ENCODE assay signal across 9 cellular contexts in genomic region chr9:131578778-131579504, GRCh38. TPM values are rescaled to one million over a fixed set of nuclear protein-coding genes. Genes with fewer than 3 reads are reported as not detected.
DNase-seq lines count a peak whose midpoint lies in the region; ATAC-seq lines count a peak whose summit lies in the region.
"Had no signal": no experiment of that assay in that cellular context is flagged by ENCODE, and none has a peak within 500 bp of the region (broad histone marks: within the 10 kb centered on the region; RNA-seq: fewer than 3 reads in every experiment).

No MANE protein-coding gene starts in this region.

- H2BK12ac ChIP-seq in neuronal stem cell (ENCODE audit: low read length): no peak overlapping the region

- H3K14ac ChIP-seq in neuronal stem cell (ENCODE audit: low read length): no peak overlapping the region

- H3K4me3 Mint-ChIP-seq in activated T-cell treated with anti-CD3 and anti-CD28 coated beads, Interleukin-2, amount 50 U/mL, for 72 hours: peak overlapping the region; percentile 60 to 61

- no peak overlapping the region for H2AK5ac ChIP-seq in neuronal stem cell (ENCODE audit: low read depth, low read length)

- H3K4me3 ChIP-seq in neuronal stem cell (ENCODE audit: low read length in 2 of 2): no peak overlapping the region

- H2BK120ac ChIP-seq in neuronal stem cell (ENCODE audit: low read depth, low read length): no peak overlapping the region

- H3K27ac Mint-ChIP-seq in activated T-cell treated with anti-CD3 and anti-CD28 coated beads, Interleukin-2, amount 50 U/mL, for 72 hours: peak overlapping the region; percentile 85

- no peaks in the 10 kb centered on the region for H3K27me3 ChIP-seq in neuronal stem cell (ENCODE audit: control insufficient read depth in 3 of 3, insufficient read depth in 3 of 3, low read depth in 1 of 3, low read length in 3 of 3)

- peak; percentile 51 for ATAC-seq in HG02938 (IDR thresholded peaks at IDR 0.05; ENCODE audit: unreplicated experiment)
- ATAC-seq in activated T-cell treated with anti-CD3 and anti-CD28 coated beads, Interleukin-2, amount 50 U/mL, for 72 hours (replicated peaks in 1 of 2): peak; percentile 61 to 73

- H3K9me3 Mint-ChIP-seq in activated T-cell treated with anti-CD3 and anti-CD28 coated beads, Interleukin-2, amount 50 U/mL, for 72 hours: no peaks in the 10 kb centered on the region

- H3K23ac ChIP-seq in neuronal stem cell (ENCODE audit: low read depth, low read length, poor library complexity): no peak overlapping the region

- H4K8ac ChIP-seq in neuronal stem cell (ENCODE audit: low read depth, low read length): no peak overlapping the region

- peaks cover 24% of the 10 kb centered on the region for H3K4me1 Mint-ChIP-seq in activated T-cell treated with anti-CD3 and anti-CD28 coated beads, Interleukin-2, amount 50 U/mL, for 72 hours (ENCODE audit: low read depth)

- H3K4me1 ChIP-seq in neuronal stem cell (ENCODE audit: control insufficient read depth in 2 of 2, insufficient read depth in 1 of 2, low read depth in 1 of 2, low read length in 2 of 2): peaks cover 0 to 2% of the 10 kb centered on the region in 2 donors

- H2BK5ac ChIP-seq in neuronal stem cell (ENCODE audit: low read length): no peak overlapping the region

- no peaks in the 10 kb centered on the region for H3K27me3 Mint-ChIP-seq in activated T-cell treated with anti-CD3 and anti-CD28 coated beads, Interleukin-2, amount 50 U/mL, for 72 hours (ENCODE audit: low read depth)

- DNase-seq in GF-D8 (lab: John Stamatoyannopoulos, UW) (peak; percentile 54), neuronal stem cell (ENCODE audit: low spot score) (no peak), NCI-H1694 treated with DMSO at 0.1 percent for 48 hours (lab: John Stamatoyannopoulos, UW) (no peak), DMS153 treated with DMSO at 0.1 percent for 48 hours (lab: John Stamatoyannopoulos, UW; ENCODE audit: unreplicated experiment) (no peak), SKM-1 (lab: John Stamatoyannopoulos, UW; ENCODE audit: unreplicated experiment) (no peak), DMS79 treated with DMSO at 0.1 percent for 48 hours (lab: John Stamatoyannopoulos, UW) (no peak)
- peak; percentile 20 to 33 for DNase-seq in activated T-cell treated with anti-CD3 and anti-CD28 coated beads, Interleukin-2, amount 50 U/mL, for 72 hours

- H3K9ac ChIP-seq in neuronal stem cell (ENCODE audit: low read depth, low read length, poor library complexity): no peak overlapping the region

- peaks cover 7 to 29% of the 10 kb centered on the region in 2 donors for H3K36me3 Mint-ChIP-seq in activated T-cell treated with anti-CD3 and anti-CD28 coated beads, Interleukin-2, amount 50 U/mL, for 72 hours (ENCODE audit: insufficient read depth in 2 of 2)

- H3K4ac ChIP-seq in neuronal stem cell (ENCODE audit: low read length): no peak overlapping the region

- no peaks in the 10 kb centered on the region for H3K9me3 ChIP-seq in neuronal stem cell (replicated peaks in 1 of 2; ENCODE audit: control insufficient read depth in 2 of 2, insufficient read depth in 1 of 2, low read depth in 1 of 2, low read length in 2 of 2)

- H2AFZ ChIP-seq in neuronal stem cell (ENCODE audit: low read length): no peak overlapping the region

- H3K27ac ChIP-seq in neuronal stem cell (replicated peaks; ENCODE audit: low read length): no peak overlapping the region

- H3K36me3 ChIP-seq in neuronal stem cell (replicated peaks in 1 of 2; ENCODE audit: control insufficient read depth in 2 of 2, insufficient read depth in 2 of 2, low read length in 2 of 2): peaks cover 21 to 78% of the 10 kb centered on the region in 2 donors

- H4K91ac ChIP-seq in neuronal stem cell (ENCODE audit: low read depth, low read length, poor library complexity): no peak overlapping the region

- no peak overlapping the region for H2BK15ac ChIP-seq in neuronal stem cell (ENCODE audit: low read length)

- no CpG with 5 or more reads among the region's 26 CpGs for WGBS in neuronal stem cell (ENCODE audit: extremely low coverage in 2 of 2, insufficient read length in 2 of 2, insufficient replicate concordance in 1 of 2), 2 donors

- H3K4me2 ChIP-seq in neuronal stem cell (ENCODE audit: insufficient read depth, low read length, poor library complexity, severe bottlenecking): no peak overlapping the region

- H3K79me1 ChIP-seq in neuronal stem cell (ENCODE audit: low read depth, low read length): no peaks in the 10 kb centered on the region

- peak overlapping the region; percentile 25 for H3K18ac ChIP-seq in neuronal stem cell (ENCODE audit: low read length)

RNA-seq across cellular contexts. Expression of gene PRRT1B, which starts 33.6 kb away (rescaled TPM):
- not detected for total RNA-seq in activated T-cell treated with anti-CD3 and anti-CD28 coated beads, Interleukin-2, amount 50 U/mL, for 72 hours
- not detected for polyA plus RNA-seq in neuronal stem cell (2013, experiment 1 of 2)
- polyA plus RNA-seq in neuronal stem cell (2013, experiment 2 of 2): not detected
- total RNA-seq: subcutaneous adipose tissue had no signal

RNA-seq across cellular contexts. Expression of gene UCK1, which starts 47.9 kb away (rescaled TPM):
- 10 to 100 TPM; 19.2 to 29.7 TPM for total RNA-seq in activated T-cell treated with anti-CD3 and anti-CD28 coated beads, Interleukin-2, amount 50 U/mL, for 72 hours
- polyA plus RNA-seq in neuronal stem cell (2013, experiment 1 of 2): 24.3 TPM
- polyA plus RNA-seq in neuronal stem cell (2013, experiment 2 of 2): 26.2 TPM

Comparison
In these comparisons a context has a peak if more than half of its experiments do, and no peak if none do; other contexts are left out.
1. DNase-seq: peak in GF-D8 (single experiment) and activated T-cell treated with anti-CD3 and anti-CD28 coated beads, Interleukin-2, amount 50 U/mL, for 72 hours (2 of 2); none in neuronal stem cell (single experiment), NCI-H1694 treated with DMSO at 0.1 percent for 48 hours (single experiment), DMS153 treated with DMSO at 0.1 percent for 48 hours (single experiment), SKM-1 (single experiment) and DMS79 treated with DMSO at 0.1 percent for 48 hours (single experiment).